ENCODE assay signal across 8 cellular contexts in genomic region chr21:46459356-46460112, GRCh38. TPM values are rescaled to one million over a fixed set of nuclear protein-coding genes. Genes with fewer than 3 reads are reported as not detected.
DNase-seq lines count a peak whose midpoint lies in the region; ATAC-seq and TF ChIP-seq lines count a peak whose summit lies in the region.

No MANE protein-coding gene starts in this region.

- H3K9ac ChIP-seq in OCI-LY1 (ENCODE audit: low read length), result peak overlapping the region; percentile 72

- peak overlapping the region; percentile 96 for H3K4me2 ChIP-seq in OCI-LY1 (ENCODE audit: low read length)

- H3K9me2 ChIP-seq in OCI-LY1 (ENCODE audit: low read depth, low read length), result no peaks in the 10 kb centered on the region

- H3K36me3 ChIP-seq in OCI-LY1 (ENCODE audit: insufficient read depth, low read length), result peaks cover 33% of the 10 kb centered on the region
- peaks cover 0 to 4% of the 10 kb centered on the region in 2 donors for H3K36me3 ChIP-seq in gastrocnemius medialis

- H3K4me1 ChIP-seq in OCI-LY1 (ENCODE audit: insufficient read depth, low read length, severe bottlenecking) (peaks cover 25% of the 10 kb centered on the region), gastrocnemius medialis (peaks cover 42 to 59% of the 10 kb centered on the region in 2 donors)

- peaks cover 20% of the 10 kb centered on the region; the same call in 1 of the 2 replicates for H3K79me2 ChIP-seq in OCI-LY1 (ENCODE audit: insufficient read depth, low read length)

- TF ChIP-seq POLR2A in gastrocnemius medialis (IDR thresholded peaks at IDR 0.05), result no peak

- ATAC-seq in gastrocnemius medialis (no peak), HG03565 (IDR thresholded peaks at IDR 0.05; ENCODE audit: unreplicated experiment) (no peak)

- no peaks in the 10 kb centered on the region for H3F3A ChIP-seq in OCI-LY1 (ENCODE audit: insufficient read depth, low read length)

- H3K27ac ChIP-seq in OCI-LY1 (ENCODE audit: low read depth, low read length, poor library complexity, severe bottlenecking), result peak overlapping the region; percentile 8
- H3K27ac ChIP-seq in gastrocnemius medialis, result peak overlapping the region; percentile 87 to 96 (median 94)

- H3K27me3 ChIP-seq in OCI-LY1 (ENCODE audit: insufficient read depth, low read length) (no peaks in the 10 kb centered on the region), gastrocnemius medialis (no peaks in the 10 kb centered on the region)

- H4K20me1 ChIP-seq in OCI-LY1 (ENCODE audit: insufficient read depth, low read length), result no peaks in the 10 kb centered on the region

- TF ChIP-seq CTCF in OCI-LY1 (IDR thresholded peaks at IDR 0.05; ENCODE audit: low read length) (no peak), astrocyte of the cerebellum (IDR thresholded peaks at IDR 0.05; ENCODE audit: low read depth, low read length, missing control alignments) (no peak), gastrocnemius medialis (IDR thresholded peaks at IDR 0.05 in 4 of 5, conservative IDR thresholded peaks at IDR 0.05 in 1 of 5) (no peak)

- peak overlapping the region; percentile 73 for H3K4me3 ChIP-seq in OCI-LY1 (ENCODE audit: low read depth, low read length, poor library complexity, severe bottlenecking)
- peak overlapping the region; percentile 73 for H3K4me3 ChIP-seq in astrocyte of the cerebellum (ENCODE audit: low read depth, low read length)
- H3K4me3 ChIP-seq in iPS-18c (ENCODE audit: insufficient read depth, low read depth, low read length), result peak overlapping the region; percentile 87
- H3K4me3 ChIP-seq in gastrocnemius medialis, result peak overlapping the region; percentile 70 to 96 (median 92)

- no peaks in the 10 kb centered on the region for H3K9me3 ChIP-seq in OCI-LY1 (ENCODE audit: low read length)
- H3K9me3 ChIP-seq in iPS-18c (ENCODE audit: control insufficient read depth, insufficient read depth, low read length), result no peaks in the 10 kb centered on the region
- no peaks in the 10 kb centered on the region for H3K9me3 ChIP-seq in gastrocnemius medialis

- intact Hi-C loops in gastrocnemius medialis (cut with DNase I; ENCODE audit: low total_unique reads), result loop anchor here (1.0 to 5.0 kb wide), 2 partner anchors 136 to 172 kb away; partner anchors contain the start of genes C21orf58, MCM3AP and YBEY

- in situ Hi-C loops in astrocyte of the cerebellum (cut with HindIII; ENCODE audit: low sequenced_read_pairs) (no loop called here), gastrocnemius medialis (cut with MboI; ENCODE audit: low sequenced_read_pairs in 4 of 4) (no loop called here)

- peak; percentile 62 for DNase-seq in GM03348 (ENCODE audit: low spot score)
- no peak for DNase-seq in astrocyte of the cerebellum (ENCODE audit: low read depth)
- DNase-seq in gastrocnemius medialis, result no peak
- DNase-seq in HuH-7.5 (ENCODE audit: low spot score), result no peak
- DNase-seq in SKM-1 treated with dmso at 0.1 percent for 144 hours (lab: John Stamatoyannopoulos, UW; ENCODE audit: unreplicated experiment), result no peak

- no peak overlapping the region for H2AFZ ChIP-seq in OCI-LY1 (ENCODE audit: low read length)

RNA-seq across cellular contexts. Expression of gene DIP2A, which starts 0.8 kb away (rescaled TPM):
- 10 to 100 TPM in 2 of 4 donors, 1 to 10 TPM in 2; 6.3 to 15.5 (median 11.8) TPM for total RNA-seq in gastrocnemius medialis
